Comparison of ENCODE assay signal across 8 cellular contexts in genomic region chr1:20717452-20718342, GRCh38. TPM values are rescaled to one million over a fixed set of nuclear protein-coding genes. Genes with fewer than 3 reads are reported as not detected.
DNase-seq lines count a peak whose midpoint lies in the region; ATAC-seq and TF ChIP-seq lines count a peak whose summit lies in the region.

TSS of gene KIF17 (minus strand) at chr1:20718007. CDS start at chr1:20717706, 301 bp downstream.

- peak within 1 kb of the TSS; percentile 38; the same call in 1 of the 2 replicates for H3K4me3 ChIP-seq in DOHH2 (ENCODE audit: low read length)

- no peaks in the 10 kb centered on the region for H4K20me1 ChIP-seq in DOHH2 (ENCODE audit: control insufficient read depth, insufficient read depth, low read depth, low read length)

- H3K9me3 ChIP-seq in DOHH2 (ENCODE audit: control insufficient read depth, insufficient read depth, low read length), result no peaks in the 10 kb centered on the region

- peak within 1 kb of the TSS; percentile 75 for H3K4me3 Mint-ChIP-seq in WTC11

- no peaks in the 10 kb centered on the region for H3F3A ChIP-seq in DOHH2 (ENCODE audit: control insufficient read depth, insufficient read depth)

- peak; percentile 74 for DNase-seq in M059J (ENCODE audit: low read depth)
- DNase-seq in WTC11 (ENCODE audit: low spot score), result peak; percentile 80
- DNase-seq in caudate nucleus (lab: John Stamatoyannopoulos, UW), result peak in 47 of 61 donors; percentile 5 to 81 (median 42)
- peak; percentile 81 for DNase-seq in iris pigment epithelial cell (ENCODE audit: low read depth)
- peak; percentile 64 for DNase-seq in stimulated activated CD4-positive, alpha-beta T cell treated with anti-CD3 and anti-CD28 coated beads, Interleukin-12 subunit alpha, Interleukin-12 subunit beta, amount 100 ng/mL, for 4 hours

- peak within 1 kb of the TSS; percentile 42 for H3K4me2 ChIP-seq in DOHH2 (ENCODE audit: low read length)

- peaks cover 21% of the 10 kb centered on the region for H3K27me3 ChIP-seq in DOHH2 (ENCODE audit: control insufficient read depth, low read length)

- no peaks in the 10 kb centered on the region for H3K36me3 Mint-ChIP-seq in WTC11

- ATAC-seq in WTC11, result peak; percentile 65
- no peak for ATAC-seq in GM19023 (IDR thresholded peaks at IDR 0.05; ENCODE audit: unreplicated experiment)
- no peak for ATAC-seq in HG03175 (IDR thresholded peaks at IDR 0.05; ENCODE audit: unreplicated experiment)

- H3K9me2 ChIP-seq in DOHH2 (replicated peaks; ENCODE audit: control insufficient read depth, low read length), result no peaks in the 10 kb centered on the region

- TF ChIP-seq CTCF in DOHH2 (IDR thresholded peaks at IDR 0.05; ENCODE audit: low read depth, low read length, poor library complexity, severe bottlenecking) (no peak), WTC11 (IDR thresholded peaks at IDR 0.05) (no peak)

- H3K9me3 Mint-ChIP-seq in WTC11, result no peaks in the 10 kb centered on the region

- H3K27ac ChIP-seq in DOHH2 (ENCODE audit: low read depth, low read length), result no peak within 1 kb of the TSS
- H3K27ac ChIP-seq in caudate nucleus (ENCODE audit: low read depth, low read length), result no peak within 1 kb of the TSS

- no peaks in the 10 kb centered on the region for H3K79me2 ChIP-seq in DOHH2 (ENCODE audit: control insufficient read depth, low read length)

- POLR2A ChIA-PET in WTC11 (lab: Charles Lee), result interaction anchor here (0.5 to 2.4 kb wide), 5 partner anchors 10 to 238 kb away, joined by 3 to 12 read pairs (median 9); partner anchors contain the start of gene HP1BP3

- CTCF ChIA-PET in WTC11 (lab: Charles Lee), result interaction anchor here (0.7 to 3.7 kb wide), 12 partner anchors 10 to 500 kb away, joined by 3 to 38 read pairs (median 4); partner anchors contain the start of genes DDOST, HP1BP3 and SH2D5

- H3K4me1 Mint-ChIP-seq in WTC11, result peaks cover 12% of the 10 kb centered on the region

- H3K4me1 ChIP-seq in DOHH2 (ENCODE audit: control insufficient read depth, low read length), result peaks cover 3% of the 10 kb centered on the region; the same call in 1 of the 2 replicates

- no peaks in the 10 kb centered on the region for H3K36me3 ChIP-seq in DOHH2 (ENCODE audit: control insufficient read depth, low read length)

- peaks cover 41% of the 10 kb centered on the region for H3K27me3 Mint-ChIP-seq in WTC11 (ENCODE audit: low read depth)

- no peak within 1 kb of the TSS for H3K27ac Mint-ChIP-seq in WTC11

TF ChIP-seq in WTC11, 78 proteins besides CTCF, POLR2A, EP300 and RAD21 (continues in another document):
- TF ChIP-seq GRHL2 (CRISPR knock-in tag; IDR thresholded peaks at IDR 0.05; ENCODE audit: insufficient replicate concordance, severe bottlenecking) (no peak), STAT6 (CRISPR knock-in tag; conservative IDR thresholded peaks at IDR 0.05; ENCODE audit: low read depth) (no peak), NR2C2 (CRISPR knock-in tag; IDR thresholded peaks at IDR 0.05) (0 out of 2 replicates have a peak, but pooled peaks have one; percentile 36), GABPB1 (CRISPR knock-in tag; IDR thresholded peaks at IDR 0.05) (no peak), SOX15 (CRISPR knock-in tag; IDR thresholded peaks at IDR 0.05) (no peak), HMGA2 (CRISPR knock-in tag; IDR thresholded peaks at IDR 0.05) (no peak), MAX (CRISPR knock-in tag; IDR thresholded peaks at IDR 0.05) (peak; percentile 99), FOXK1 (CRISPR knock-in tag; IDR thresholded peaks at IDR 0.05) (peak; percentile 65; the same call in 1 of the 2 replicates), ZNF138 (CRISPR knock-in tag; conservative IDR thresholded peaks at IDR 0.05) (no peak), NR1H2 (CRISPR knock-in tag; IDR thresholded peaks at IDR 0.05) (no peak), ZSCAN18 (CRISPR knock-in tag; IDR thresholded peaks at IDR 0.05) (peak; percentile 89), SMAD3 (CRISPR knock-in tag; IDR thresholded peaks at IDR 0.05; ENCODE audit: borderline replicate concordance) (no peak), FOXP4 (CRISPR knock-in tag; IDR thresholded peaks at IDR 0.05) (peak; percentile 20; the same call in 1 of the 2 replicates), MYBL2 (CRISPR knock-in tag; IDR thresholded peaks at IDR 0.05) (0 out of 2 replicates have a peak, but pooled peaks have one; percentile 48), CDX4 (CRISPR knock-in tag; IDR thresholded peaks at IDR 0.05; ENCODE audit: borderline replicate concordance) (no peak), ZBTB43 (CRISPR knock-in tag; IDR thresholded peaks at IDR 0.05) (peak; percentile 38; the same call in 1 of the 2 replicates), ZNF263 (CRISPR knock-in tag; IDR thresholded peaks at IDR 0.05; ENCODE audit: low read depth) (no peak)

RNA-seq across cellular contexts. Expression of gene KIF17, which starts in this region (rescaled TPM):
- 0.59 and 0.86 TPM in 2 replicates for total RNA-seq in M059J (2014; rRNA removed; shearing (Covaris generic))
- total RNA-seq in WTC11 (2021), result 8.1 to 16.1 TPM (median 14.3 TPM) in 3 replicates

Comparison
In these comparisons a context has a peak if more than half of its experiments do, and no peak if none do; other contexts are left out.
1. Peak in DNase-seq in M059J; RNA of the gene not detected or under 1 TPM.